21 cellular contexts compared by ENCODE assay signal in genomic region chr16:2146739-2147138, GRCh38. TPM values are rescaled to one million over a fixed set of nuclear protein-coding genes. Genes with fewer than 3 reads are reported as not detected.
A peak's percentile ranks its signal among the peaks of the same experiment; 100 is the strongest.
DNase-seq lines count a peak whose midpoint lies in the region; ATAC-seq and TF ChIP-seq lines count a peak whose summit lies in the region.
"Had no signal": no experiment of that assay in that cellular context is flagged by ENCODE, and none has a peak within 500 bp of the region (broad histone marks: within the 10 kb centered on the region; RNA-seq: fewer than 3 reads in every experiment).

No MANE protein-coding gene starts in this region.

- peaks cover 4 to 14% (median 13%) of the 10 kb centered on the region in 3 donors for H3K4me1 Mint-ChIP-seq in IgD-negative memory B cell
- H3K4me1 Mint-ChIP-seq in nephron: peaks cover 17% of the 10 kb centered on the region

- H3K27me3 ChIP-seq in BLaER1: no peaks in the 10 kb centered on the region
- H3K27me3 ChIP-seq: gastrocnemius medialis, tibial artery had no signal

- no peak overlapping the region for H3K9ac ChIP-seq in BLaER1

- no peaks in the 10 kb centered on the region for H3K27me3 Mint-ChIP-seq in IgD-negative memory B cell
- H3K27me3 Mint-ChIP-seq in nephron (ENCODE audit: low read depth): no peaks in the 10 kb centered on the region

- H3K9me3 ChIP-seq in BLaER1: no peaks in the 10 kb centered on the region
- H3K9me3 ChIP-seq: gastrocnemius medialis, tibial artery had no signal

- H3K36me3 Mint-ChIP-seq in IgD-negative memory B cell (peaks cover 2% of the 10 kb centered on the region), nephron (ENCODE audit: low read depth) (peaks cover 5% of the 10 kb centered on the region)

- DNase-seq in HuH-7 (ENCODE audit: low spot score) (no peak), HPDE6-E6E7 (ENCODE audit: extremely low spot score) (no peak)
- DNase-seq: activated CD4-positive, alpha-beta T cell treated with anti-CD3 and anti-CD28 coated beads, Interleukin-2, amount 50 U/mL, for 4 hours; activated CD4-positive, CD25-positive, alpha-beta regulatory T cell; activated naive CD4-positive, alpha-beta T cell treated with anti-CD3 and anti-CD28 coated beads, Interleukin-2, amount 50 U/mL, for 16 hours; amniotic stem cell; EL; gastrocnemius medialis; hypothalamus; left ventricle myocardium superior; NCI-H1694; PC-3; SHP77; stimulated activated naive CD8-positive, alpha-beta T cell treated with anti-CD3 and anti-CD28 coated beads, Interleukin-15, amount 100 ng/mL, for 72 hours; tibial artery had no signal

- H3K4me3 ChIP-seq in BLaER1: no peak overlapping the region
- H3K4me3 ChIP-seq: gastrocnemius medialis, GM12878, tibial artery had no signal

- peaks cover 61% of the 10 kb centered on the region for H4K20me1 ChIP-seq in BLaER1

- peak overlapping the region; percentile 100 for H3K4me2 ChIP-seq in BLaER1

- peaks cover 69% of the 10 kb centered on the region for H3K4me1 ChIP-seq in BLaER1

- ATAC-seq in HG02840 (IDR thresholded peaks at IDR 0.05; ENCODE audit: low FRiP score, unreplicated experiment): no peak
- ATAC-seq: gastrocnemius medialis; GM12878; PC-3; stimulated activated naive CD8-positive, alpha-beta T cell treated with anti-CD3 and anti-CD28 coated beads, Interleukin-15, amount 100 ng/mL, for 72 hours had no signal

- H3K36me3 ChIP-seq in BLaER1: peaks cover 10% of the 10 kb centered on the region
- H3K36me3 ChIP-seq: gastrocnemius medialis had no signal

- TF ChIP-seq CTCF in nephron (IDR thresholded peaks at IDR 0.05; ENCODE audit: unreplicated experiment in 3 of 3): no peak

- H3K27ac ChIP-seq in BLaER1: no peak overlapping the region
- peak overlapping the region; percentile 47 for H3K27ac ChIP-seq in cingulate gyrus (ENCODE audit: low read depth, low read length)

- H3K9me3 Mint-ChIP-seq in IgD-negative memory B cell (no peaks in the 10 kb centered on the region), nephron (no peaks in the 10 kb centered on the region)
- H3K9me3 Mint-ChIP-seq: stimulated activated naive CD8-positive, alpha-beta T cell treated with anti-CD3 and anti-CD28 coated beads, Interleukin-15, amount 100 ng/mL, for 72 hours had no signal

- H3K4me3 Mint-ChIP-seq in IgD-negative memory B cell (peak overlapping the region in 3 of 4 donors; percentile 68 to 81 (median 70)), nephron (peak overlapping the region in 2 of 3 experiments; percentile 53 to 75)
- H3K4me3 Mint-ChIP-seq: stimulated activated naive CD8-positive, alpha-beta T cell treated with anti-CD3 and anti-CD28 coated beads, Interleukin-15, amount 100 ng/mL, for 72 hours had no signal

- H3K27ac Mint-ChIP-seq in IgD-negative memory B cell (peak overlapping the region in 1 of 3 donors; percentile 62), nephron (no peak overlapping the region)
- H3K27ac Mint-ChIP-seq: stimulated activated naive CD8-positive, alpha-beta T cell treated with anti-CD3 and anti-CD28 coated beads, Interleukin-15, amount 100 ng/mL, for 72 hours had no signal

RNA-seq across cellular contexts. Expression of gene RAB26, which starts 1.7 kb away (rescaled TPM):
- 0.41 TPM for polyA plus RNA-seq in IgD-negative memory B cell

RNA-seq across cellular contexts. Expression of gene TRAF7, which starts 8.8 kb away (rescaled TPM):
- 7.0 TPM for polyA plus RNA-seq in IgD-negative memory B cell

RNA-seq across cellular contexts. Expression of gene PKD1, which starts 11.0 kb away (rescaled TPM):
- 7.4 TPM for polyA plus RNA-seq in IgD-negative memory B cell

RNA-seq across cellular contexts. Expression of gene CASKIN1, which starts 49.7 kb away (rescaled TPM):
- not detected for polyA plus RNA-seq in IgD-negative memory B cell

RNA-seq across cellular contexts. Expression of gene MLST8, which starts 58.5 kb away (rescaled TPM):
- 44.1 TPM for polyA plus RNA-seq in IgD-negative memory B cell
